Comparison of ENCODE assay signal across 1 cellular context in the genomic region with DNA sequence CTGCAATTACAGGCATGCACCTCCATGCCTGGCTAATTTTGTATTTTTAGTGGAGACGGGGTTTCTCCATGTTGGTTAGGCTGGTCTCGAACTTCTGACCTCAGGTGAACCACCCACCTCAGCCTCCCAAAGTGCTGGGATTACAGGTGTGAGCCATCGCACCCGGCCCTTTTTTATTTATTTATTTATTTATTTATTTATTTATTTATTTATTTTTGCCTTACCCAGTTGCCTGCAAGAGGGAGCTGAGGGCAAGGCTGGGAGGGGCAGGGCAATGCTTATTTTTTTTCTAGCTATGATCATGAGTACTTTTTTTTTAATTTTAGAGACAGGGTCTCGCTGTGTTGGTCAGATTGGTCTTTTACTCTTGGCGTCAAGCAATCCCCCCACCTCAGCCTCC. TPM values are rescaled to one million over a fixed set of nuclear protein-coding genes. Genes with fewer than 3 reads are reported as not detected.
"Had no signal": no experiment of that assay in that cellular context is flagged by ENCODE, and none has a peak within 500 bp of the region (broad histone marks: within the 10 kb centered on the region; RNA-seq: fewer than 3 reads in every experiment).

No MANE protein-coding gene starts in this region.

RNA-seq across cellular contexts. Expression of a gene that starts 32.7 kb away (rescaled TPM):
- total RNA-seq: smooth muscle cell had no signal
